In the genomic region with DNA sequence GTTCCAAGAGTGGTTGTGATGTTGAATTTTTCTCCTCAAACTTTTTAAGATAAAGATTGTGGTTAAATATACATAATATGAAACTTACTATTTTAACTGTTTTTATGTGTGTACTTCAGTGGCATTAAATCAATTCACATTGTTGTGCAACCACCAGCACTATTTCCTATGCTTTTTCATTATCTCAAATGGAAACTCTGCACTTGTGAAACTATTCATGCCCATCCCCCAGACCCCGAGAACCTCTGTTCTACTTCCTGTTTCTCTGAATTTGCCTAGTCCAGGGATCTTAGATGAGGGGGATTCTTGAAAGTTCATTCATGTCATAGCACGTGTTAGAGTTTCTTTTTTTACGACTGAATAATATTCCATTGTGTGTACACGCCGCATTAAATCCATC, we compare ENCODE assay signal across 17 cellular contexts.
DNase-seq lines count a peak whose midpoint lies in the region; ATAC-seq and TF ChIP-seq lines count a peak whose summit lies in the region.
"Had no signal": no experiment of that assay in that cellular context is flagged by ENCODE, and none has a peak within 500 bp of the region (broad histone marks: within the 10 kb centered on the region; RNA-seq: fewer than 3 reads in every experiment).

No MANE protein-coding gene starts in this region.

- intact Hi-C loops in CD14-positive monocyte (cut with micrococcal nuclease): no loop called here
- intact Hi-C loops in vagina (cut with DNase I): no loop called here

- TF ChIP-seq POLR2A in vagina (IDR thresholded peaks at IDR 0.05): no peak

- no peaks in the 10 kb centered on the region for H3K9me2 ChIP-seq in Karpas-422 (replicated peaks; ENCODE audit: insufficient read depth, low read length)

- no peak for ATAC-seq in WTC11
- ATAC-seq: HCT116 had no signal

- H3K79me2 ChIP-seq in Karpas-422 (ENCODE audit: low read length): peaks cover 4% of the 10 kb centered on the region; the same call in 1 of the 2 replicates

- H3K9me3 ChIP-seq in vagina: no peaks in the 10 kb centered on the region
- H3K9me3 ChIP-seq in Karpas-422 (ENCODE audit: low read length): no peaks in the 10 kb centered on the region

- H4K20me1 ChIP-seq in Karpas-422 (ENCODE audit: insufficient read depth, low read depth, low read length): peaks cover 2% of the 10 kb centered on the region; the same call in 1 of the 2 replicates

- H3K27me3 Mint-ChIP-seq in CD14-positive monocyte (ENCODE audit: low read depth in 3 of 3) (no peaks in the 10 kb centered on the region), WTC11 (ENCODE audit: low read depth) (no peaks in the 10 kb centered on the region)
- H3K27me3 Mint-ChIP-seq: activated naive CD4-positive, alpha-beta T cell treated with anti-CD3 and anti-CD28 coated beads, Interleukin-2, amount 10 ng/mL, durations not matched to agents 7 days and 5 days had no signal

- TF ChIP-seq CTCF in CD14-positive monocyte (IDR thresholded peaks at IDR 0.05): no peak
- no peak for TF ChIP-seq CTCF in WTC11 (IDR thresholded peaks at IDR 0.05)
- no peak for TF ChIP-seq CTCF in fibroblast of pulmonary artery (IDR thresholded peaks at IDR 0.05; ENCODE audit: low read length, missing control alignments)
- no peak for TF ChIP-seq CTCF in vagina (IDR thresholded peaks at IDR 0.05)

- no peaks in the 10 kb centered on the region for H3K27me3 ChIP-seq in vagina
- H3K27me3 ChIP-seq in Karpas-422 (ENCODE audit: low read length): no peaks in the 10 kb centered on the region

- CTCF ChIA-PET in WTC11 (lab: Charles Lee): no interaction called here

- H3K4me2 ChIP-seq in Karpas-422 (ENCODE audit: low read depth, low read length, poor library complexity, severe bottlenecking): no peak overlapping the region

- POLR2A ChIA-PET in WTC11 (lab: Charles Lee): no interaction called here

- peaks cover 91 to 97% of the 10 kb centered on the region in 2 donors for H3K36me3 Mint-ChIP-seq in CD14-positive monocyte
- peaks cover 45% of the 10 kb centered on the region for H3K36me3 Mint-ChIP-seq in WTC11

- H3K4me1 ChIP-seq in vagina: no peaks in the 10 kb centered on the region
- H3K4me1 ChIP-seq in Karpas-422 (ENCODE audit: low read length): peaks cover 3% of the 10 kb centered on the region; the same call in 1 of the 2 replicates

- no peak overlapping the region for H2AFZ ChIP-seq in Karpas-422 (ENCODE audit: low read length)

- H3K4me3 ChIP-seq in fibroblast of pulmonary artery (replicated peaks; ENCODE audit: low read depth, low read length) (no peak overlapping the region), vagina (no peak overlapping the region), Karpas-422 (ENCODE audit: low read length) (no peak overlapping the region)

- H3K27ac Mint-ChIP-seq in CD14-positive monocyte: peak overlapping the region in 6 of 7 donors; percentile 3 to 73 (median 36)
- H3K27ac Mint-ChIP-seq in WTC11: 0 out of 2 replicates have a peak overlapping the region, but pooled peaks have one; percentile 36
- H3K27ac Mint-ChIP-seq: activated naive CD4-positive, alpha-beta T cell treated with anti-CD3 and anti-CD28 coated beads, Interleukin-2, amount 10 ng/mL, durations not matched to agents 7 days and 5 days had no signal

- H3K4me3 Mint-ChIP-seq in CD14-positive monocyte (no peak overlapping the region), WTC11 (no peak overlapping the region)
- H3K4me3 Mint-ChIP-seq: activated naive CD4-positive, alpha-beta T cell treated with anti-CD3 and anti-CD28 coated beads, Interleukin-2, amount 10 ng/mL, durations not matched to agents 7 days and 5 days had no signal

- DNase-seq in CD14-positive monocyte (ENCODE audit: low spot score) (no peak), Kasumi-1 (lab: John Stamatoyannopoulos, UW) (peak; percentile 57 to 58), WTC11 (ENCODE audit: low spot score) (no peak), fibroblast of pulmonary artery (ENCODE audit: low read depth) (peak; percentile 80), NCI-H1417 treated with DMSO at 0.1 percent for 48 hours (lab: John Stamatoyannopoulos, UW) (no peak), inferior parietal cortex (ENCODE audit: extremely low spot score) (no peak), vagina (ENCODE audit: extremely low spot score in 2 of 2) (no peak), Karpas-422 (no peak)
- DNase-seq: activated CD8-positive, alpha-beta memory T cell treated with anti-CD3 and anti-CD28 coated beads for 24 hours; activated naive CD4-positive, alpha-beta T cell treated with anti-CD3 and anti-CD28 coated beads, Interleukin-2, amount 10 ng/mL, durations not matched to agents 7 days and 5 days; central memory CD4-positive, alpha-beta T cell; DMS79; NCI-H2029 treated with DMSO at 0.1 percent for 48 hours; NCI-H69; Right ventricle myocardium superior; T-helper 9 cell had no signal

- H3K9me3 Mint-ChIP-seq in CD14-positive monocyte (no peaks in the 10 kb centered on the region), WTC11 (no peaks in the 10 kb centered on the region)

- H3K9ac ChIP-seq in Karpas-422 (ENCODE audit: low read length): no peak overlapping the region

- peaks cover 0 to 54% of the 10 kb centered on the region in 2 donors for H3K36me3 ChIP-seq in vagina
- H3K36me3 ChIP-seq in Karpas-422 (ENCODE audit: insufficient read depth, low read length): peaks cover 7% of the 10 kb centered on the region; the same call in 1 of the 2 replicates

- peaks cover 6% of the 10 kb centered on the region for H3K4me1 Mint-ChIP-seq in CD14-positive monocyte
- H3K4me1 Mint-ChIP-seq in WTC11: no peaks in the 10 kb centered on the region

- H3K27ac ChIP-seq in vagina (no peak overlapping the region), Karpas-422 (ENCODE audit: low read length) (no peak overlapping the region)

TF ChIP-seq in WTC11, 78 proteins besides CTCF, POLR2A, EP300 and RAD21:
- no peak for TF ChIP-seq ELF4 (CRISPR knock-in tag; IDR thresholded peaks at IDR 0.05; ENCODE audit: low read depth)
- no peak for TF ChIP-seq TCF7 (CRISPR knock-in tag; IDR thresholded peaks at IDR 0.05; ENCODE audit: low read depth)

Comparison
In these comparisons a context has a peak if more than half of its experiments do, and no peak if none do; other contexts are left out.
1. DNase-seq: peak in Kasumi-1 (2 of 2) and fibroblast of pulmonary artery (single experiment); none in CD14-positive monocyte (single experiment), WTC11 (single experiment), NCI-H1417 treated with DMSO at 0.1 percent for 48 hours (single experiment), inferior parietal cortex (single experiment), vagina (0 of 2) and Karpas-422 (single experiment).